Comparison of ENCODE assay signal across 24 cellular contexts in genomic region chr3:162007722-162008121, GRCh38.
"Had no signal": no experiment of that assay in that cellular context is flagged by ENCODE, and none has a peak within 500 bp of the region (broad histone marks: within the 10 kb centered on the region; RNA-seq: fewer than 3 reads in every experiment).

No MANE protein-coding gene starts in this region.

- DNase-seq: activated CD4-positive, alpha-beta T cell treated with anti-CD3 and anti-CD28 coated beads for 1 hour; activated CD4-positive, alpha-beta T cell treated with anti-CD3 and anti-CD28 coated beads, Interleukin-2, amount 10 ng/mL, durations not matched to agents 7 days and 5 days; activated CD8-positive, alpha-beta T cell treated with anti-CD3 and anti-CD28 coated beads for 36 hours; activated T-cell treated with anti-CD3 and anti-CD28 coated beads, Interleukin-2, amount 50 U/mL, for 48 hours; anterior cingulate cortex; cerebellar nuclear complex; colonic mucosa; effector CD8-positive, alpha-beta T cell; esophagus squamous epithelium; foreskin keratinocyte; heart left ventricle; hypothalamus; immature natural killer cell; naive B cell; nephron progenitor cell; ovary; psoas muscle; stimulated activated CD4-positive, alpha-beta T cell treated with anti-CD3 and anti-CD28 coated beads, Interleukin-15, amount 100 ng/mL, for 24 hours; stimulated activated CD4-positive, alpha-beta T cell treated with anti-CD3 and anti-CD28 coated beads, Interleukin-2, amount 100 ng/mL, for 24 hours; stimulated activated naive CD4-positive, alpha-beta T cell; T-helper 17 cell; T1000 had no signal

- H3K4me3 ChIP-seq: colonic mucosa, esophagus squamous epithelium, heart left ventricle, ovary, psoas muscle, suprapubic skin, tibial nerve had no signal
